18 cellular contexts compared by ENCODE assay signal in the genomic region with DNA sequence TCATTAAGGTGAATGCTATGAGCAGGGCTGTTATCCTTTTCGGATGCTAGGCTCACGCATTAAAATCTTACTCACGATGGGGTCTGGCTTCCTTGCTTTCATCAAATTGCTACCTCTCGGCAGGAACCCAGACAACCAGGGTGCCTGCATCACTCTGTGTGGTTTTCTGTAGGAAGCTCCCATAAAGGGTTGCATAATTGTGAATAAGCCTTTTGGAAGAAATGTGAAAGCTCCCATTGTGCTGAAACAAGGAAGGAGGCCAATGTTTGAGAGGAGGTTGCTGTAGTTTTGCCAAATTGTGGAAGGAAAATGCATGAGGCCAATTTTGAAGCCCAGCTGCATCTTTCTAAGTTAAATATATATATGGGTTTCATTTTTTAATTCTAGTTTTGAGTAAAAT.
DNase-seq lines count a peak whose midpoint lies in the region; ATAC-seq, FAIRE-seq and TF ChIP-seq lines count a peak whose summit lies in the region.
"Had no signal": no experiment of that assay in that cellular context is flagged by ENCODE, and none has a peak within 500 bp of the region (broad histone marks: within the 10 kb centered on the region; RNA-seq: fewer than 3 reads in every experiment).

No MANE protein-coding gene starts in this region.

- H3K4me2 ChIP-seq in HepG2 (ENCODE audit: low read depth, low read length): no peak overlapping the region

- 48% methylated on average over 4 of the region's 4 CpGs for WGBS in HepG2 (ENCODE audit: low lambda C conversion rate)

- BruUV-seq in HepG2 (replicated peaks; lab: Mats Ljungman, UMichigan): no TSS peak

- H3K27me3 Mint-ChIP-seq in WTC11 (ENCODE audit: low read depth): no peaks in the 10 kb centered on the region
- H3K27me3 Mint-ChIP-seq: activated CD8-positive, alpha-beta T cell treated with anti-CD3 and anti-CD28 coated beads for 36 hours; progenitor cell of endocrine pancreas; stimulated activated naive CD8-positive, alpha-beta T cell treated with anti-CD3 and anti-CD28 coated beads, Interleukin-15, Interleukin-2, amounts not matched to agents 100 ng/mL and 50 ng/mL, for 24 hours had no signal

- DNase-seq in HT1080 (ENCODE audit: low read depth): peak; percentile 81
- no peak for DNase-seq in WTC11 (ENCODE audit: low spot score)
- DNase-seq in head of caudate nucleus: peak in 40 of 42 donors; percentile 8 to 87 (median 50)
- peak; percentile 42 for DNase-seq in occipital lobe (lab: John Stamatoyannopoulos, UW)
- DNase-seq in HepG2 (ENCODE audit: low spot score): no peak
- DNase-seq in T1000 (lab: John Stamatoyannopoulos, UW): no peak
- DNase-seq in DMS114 treated with DMSO at 0.1 percent for 48 hours (lab: John Stamatoyannopoulos, UW; ENCODE audit: unreplicated experiment): no peak
- DNase-seq: activated CD8-positive, alpha-beta T cell treated with anti-CD3 and anti-CD28 coated beads for 36 hours; effector CD8-positive, alpha-beta T cell; HCEC 1CT; immature natural killer cell; NCI-H1694 treated with DMSO at 0.1 percent for 48 hours; NCI-H524 treated with DMSO at 0.1 percent for 48 hours; PC-3 had no signal

- H3K36me3 ChIP-seq in HepG2 (replicated peaks in 1 of 2; ENCODE audit: control insufficient read depth in 1 of 2, insufficient read depth in 2 of 2, low read length in 2 of 2): no peaks in the 10 kb centered on the region

- H3K27ac Mint-ChIP-seq in WTC11: peak overlapping the region; percentile 86
- H3K27ac Mint-ChIP-seq: activated CD8-positive, alpha-beta T cell treated with anti-CD3 and anti-CD28 coated beads for 36 hours; activated T-helper 2 cell treated with anti-CD3 and anti-CD28 coated beads, Interferon-gamma antibody, Interleukin-2, Interleukin-4, amounts not matched to agents 10 μg/mL and 5 μg/mL and 100 μg/mL, durations not matched to agents 14 hours and 24 hours and 36 hours; CD14-positive monocyte; immature natural killer cell; progenitor cell of endocrine pancreas; stimulated activated naive CD8-positive, alpha-beta T cell treated with anti-CD3 and anti-CD28 coated beads, Interleukin-15, Interleukin-2, amounts not matched to agents 100 ng/mL and 50 ng/mL, for 24 hours had no signal

- H3K4me1 Mint-ChIP-seq in WTC11: peaks cover 53% of the 10 kb centered on the region
- H3K4me1 Mint-ChIP-seq: CD14-positive monocyte, immature natural killer cell had no signal

- H3K36me3 Mint-ChIP-seq in WTC11: no peaks in the 10 kb centered on the region
- H3K36me3 Mint-ChIP-seq: CD14-positive monocyte, immature natural killer cell had no signal

- peaks cover 92% of the 10 kb centered on the region for H3K9me3 ChIP-seq in HepG2 (ENCODE audit: low read length)

- TF ChIP-seq EP300 in HepG2 (IDR thresholded peaks at IDR 0.05; ENCODE audit: low read depth in 2 of 2, low read length in 2 of 2) (no peak), HepG2 (CRISPR knock-in tag; IDR thresholded peaks at IDR 0.05; ENCODE audit: borderline replicate concordance) (no peak)

- POLR2A ChIA-PET in WTC11 (lab: Charles Lee) (no interaction called here), HepG2 (lab: Yijun Ruan, JAX) (no interaction called here)

- no peak for TF ChIP-seq POLR2A in HepG2 (IDR thresholded peaks at IDR 0.05; ENCODE audit: insufficient read depth in 1 of 2, low read depth in 2 of 2, low read length in 2 of 2)

- TF ChIP-seq RAD21 in HepG2 (CRISPR knock-in tag; IDR thresholded peaks at IDR 0.05): no peak

- no peak overlapping the region for H3K4me3 Mint-ChIP-seq in WTC11
- H3K4me3 Mint-ChIP-seq: activated CD8-positive, alpha-beta T cell treated with anti-CD3 and anti-CD28 coated beads for 36 hours; CD14-positive monocyte; immature natural killer cell; stimulated activated naive CD8-positive, alpha-beta T cell treated with anti-CD3 and anti-CD28 coated beads, Interleukin-15, Interleukin-2, amounts not matched to agents 100 ng/mL and 50 ng/mL, for 24 hours had no signal

- no peaks in the 10 kb centered on the region for H4K20me1 ChIP-seq in HepG2 (ENCODE audit: insufficient read depth, low read length)

- in situ Hi-C loops in HepG2 (cut with HindIII; ENCODE audit: extremely low pct_ligation_motif_present, low pct_unique_long_range_greater_than_20kb): no loop called here

- CTCF ChIA-PET in WTC11 (lab: Charles Lee) (no interaction called here), HepG2 (lab: Yijun Ruan, JAX; ENCODE audit: low intra/inter-chr PET ratio, low total read pairs) (no interaction called here)

- intact Hi-C loops in head of caudate nucleus (cut with DNase I) (no loop called here), HepG2 (cut with micrococcal nuclease; ENCODE audit: unreplicated experiment) (no loop called here)

- no peak overlapping the region for H2AFZ ChIP-seq in HepG2 (ENCODE audit: low read length)

- no peak overlapping the region for H3K27ac ChIP-seq in HepG2 (ENCODE audit: extremely low read length, insufficient read depth, low read length)

- no peaks in the 10 kb centered on the region for H3K4me1 ChIP-seq in HepG2 (ENCODE audit: insufficient read depth, low read length)

- no peaks in the 10 kb centered on the region for H3K27me3 ChIP-seq in HepG2 (ENCODE audit: control insufficient read depth in 1 of 2, insufficient read depth in 2 of 2, low read length in 2 of 2)

- H3K4me3 ChIP-seq in HepG2 (replicated peaks in 1 of 3; ENCODE audit: insufficient read depth in 1 of 3, low read depth in 2 of 3, low read length in 3 of 3): no peak overlapping the region

- H3K9ac ChIP-seq in HepG2 (ENCODE audit: insufficient read depth, low read depth, low read length): no peak overlapping the region

- H3K9me3 Mint-ChIP-seq in WTC11: peaks cover 10% of the 10 kb centered on the region

- no peak for TF ChIP-seq CTCF in WTC11 (IDR thresholded peaks at IDR 0.05)
- no peak for TF ChIP-seq CTCF in HepG2 (CRISPR knock-in tag; IDR thresholded peaks at IDR 0.05)

- no peaks in the 10 kb centered on the region for H3K79me2 ChIP-seq in HepG2 (ENCODE audit: insufficient read depth, low read length)

- ATAC-seq in WTC11: peak; percentile 68
- no peak for ATAC-seq in HepG2
- ATAC-seq: activated CD8-positive, alpha-beta T cell treated with anti-CD3 and anti-CD28 coated beads for 36 hours; PC-3 had no signal

- FAIRE-seq in HepG2 (lab: Jason Lieb, UNC): no peak

TF ChIP-seq in WTC11, 78 proteins besides CTCF, POLR2A, EP300 and RAD21:
- TF ChIP-seq TEAD1 (CRISPR knock-in tag; IDR thresholded peaks at IDR 0.05) (peak; percentile 70; the same call in 1 of the 2 replicates), NR3C1 (CRISPR knock-in tag; conservative IDR thresholded peaks at IDR 0.05; ENCODE audit: low read depth) (no peak), EMX1 (CRISPR knock-in tag; IDR thresholded peaks at IDR 0.05) (no peak), FOXK1 (CRISPR knock-in tag; IDR thresholded peaks at IDR 0.05) (no peak), ZNF423 (CRISPR knock-in tag; IDR thresholded peaks at IDR 0.05) (peak; percentile 73; the same call in 1 of the 2 replicates)

TF ChIP-seq in HepG2, 621 proteins besides CTCF, POLR2A, EP300 and RAD21:
- no peak for TF ChIP-seq JDP2 (CRISPR knock-in tag; IDR thresholded peaks at IDR 0.05; ENCODE audit: borderline replicate concordance)
- TF ChIP-seq KMT2B (CRISPR knock-in tag; IDR thresholded peaks at IDR 0.05): no peak
- no peak for TF ChIP-seq FOXJ3 (CRISPR knock-in tag; IDR thresholded peaks at IDR 0.05; ENCODE audit: borderline replicate concordance)
- TF ChIP-seq ZNF335 (CRISPR knock-in tag; IDR thresholded peaks at IDR 0.05): no peak
- TF ChIP-seq CC2D1A (CRISPR knock-in tag; IDR thresholded peaks at IDR 0.05): no peak
- no peak for TF ChIP-seq ZEB1 (IDR thresholded peaks at IDR 0.05; ENCODE audit: insufficient replicate concordance, low read depth)
- no peak for TF ChIP-seq ZNF232 (CRISPR knock-in tag; IDR thresholded peaks at IDR 0.05; ENCODE audit: borderline replicate concordance)
- no peak for TF ChIP-seq ZNF572 (CRISPR knock-in tag; IDR thresholded peaks at IDR 0.05)
- TF ChIP-seq, protein P1, sequence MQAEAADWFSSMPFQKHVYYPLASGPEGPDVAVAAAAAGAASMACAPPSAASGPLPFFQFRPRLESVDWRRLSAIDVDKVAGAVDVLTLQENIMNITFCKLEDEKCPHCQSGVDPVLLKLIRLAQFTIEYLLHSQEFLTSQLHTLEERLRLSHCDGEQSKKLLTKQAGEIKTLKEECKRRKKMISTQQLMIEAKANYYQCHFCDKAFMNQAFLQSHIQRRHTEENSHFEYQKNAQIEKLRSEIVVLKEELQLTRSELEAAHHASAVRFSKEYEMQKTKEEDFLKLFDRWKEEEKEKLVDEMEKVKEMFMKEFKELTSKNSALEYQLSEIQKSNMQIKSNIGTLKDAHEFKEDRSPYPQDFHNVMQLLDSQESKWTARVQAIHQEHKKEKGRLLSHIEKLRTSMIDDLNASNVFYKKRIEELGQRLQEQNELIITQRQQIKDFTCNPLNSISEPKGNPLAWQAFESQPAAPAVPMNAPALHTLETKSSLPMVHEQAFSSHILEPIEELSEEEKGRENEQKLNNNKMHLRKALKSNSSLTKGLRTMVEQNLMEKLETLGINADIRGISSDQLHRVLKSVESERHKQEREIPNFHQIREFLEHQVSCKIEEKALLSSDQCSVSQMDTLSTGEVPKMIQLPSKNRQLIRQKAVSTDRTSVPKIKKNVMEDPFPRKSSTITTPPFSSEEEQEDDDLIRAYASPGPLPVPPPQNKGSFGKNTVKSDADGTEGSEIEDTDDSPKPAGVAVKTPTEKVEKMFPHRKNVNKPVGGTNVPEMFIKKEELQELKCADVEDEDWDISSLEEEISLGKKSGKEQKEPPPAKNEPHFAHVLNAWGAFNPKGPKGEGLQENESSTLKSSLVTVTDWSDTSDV (CRISPR knock-in tag; IDR thresholded peaks at IDR 0.05): no peak

Comparison
In these comparisons a context has a peak if more than half of its experiments do, and no peak if none do; other contexts are left out.
1. DNase-seq: peak in HT1080 (single experiment), head of caudate nucleus (40 of 42) and occipital lobe (single experiment); none in WTC11 (single experiment), HepG2 (single experiment), T1000 (single experiment) and DMS114 treated with DMSO at 0.1 percent for 48 hours (single experiment).